ENCODE assay signal across 9 cellular contexts in genomic region chr7:23183279-23184012, GRCh38. TPM values are rescaled to one million over a fixed set of nuclear protein-coding genes. Genes with fewer than 3 reads are reported as not detected.
DNase-seq lines count a peak whose midpoint lies in the region; TF ChIP-seq lines count a peak whose summit lies in the region.
"Had no signal": no experiment of that assay in that cellular context is flagged by ENCODE, and none has a peak within 500 bp of the region (broad histone marks: within the 10 kb centered on the region; RNA-seq: fewer than 3 reads in every experiment).

No MANE protein-coding gene starts in this region.

- H3K4me1 Mint-ChIP-seq in CD14-positive monocyte (peaks cover 28% of the 10 kb centered on the region), mesothelial cell of epicardium (peaks cover 22% of the 10 kb centered on the region)
- H3K4me1 Mint-ChIP-seq in activated T-helper 1 cell treated with anti-CD3 and anti-CD28 coated beads, Interleukin-12 subunit alpha, Interleukin-12 subunit beta, Interleukin-2, Interleukin-4 antibody, amounts not matched to agents 30 ng/mL and 10 ng/mL and 1 ng/mL, durations not matched to agents 14 hours and 24 hours and 36 hours (ENCODE audit: low read depth) = peaks cover 35% of the 10 kb centered on the region

- H3K9me3 ChIP-seq in HUES6 (ENCODE audit: control insufficient read depth, insufficient read depth, low read depth, low read length) = no peaks in the 10 kb centered on the region

- H3K36me3 Mint-ChIP-seq in CD14-positive monocyte (peaks cover 18 to 22% of the 10 kb centered on the region in 2 donors), mesothelial cell of epicardium (peaks cover 2% of the 10 kb centered on the region)
- H3K36me3 Mint-ChIP-seq in activated T-helper 1 cell treated with anti-CD3 and anti-CD28 coated beads, Interleukin-12 subunit alpha, Interleukin-12 subunit beta, Interleukin-2, Interleukin-4 antibody, amounts not matched to agents 30 ng/mL and 10 ng/mL and 1 ng/mL, durations not matched to agents 14 hours and 24 hours and 36 hours (ENCODE audit: low read depth) = peaks cover 14% of the 10 kb centered on the region

- peaks cover 3% of the 10 kb centered on the region; the same call in 1 of the 2 replicates for H3K4me1 ChIP-seq in HUES6 (ENCODE audit: control insufficient read depth, insufficient read depth, low read length)

- H3K27me3 Mint-ChIP-seq in CD14-positive monocyte (ENCODE audit: low read depth in 3 of 3) = peaks cover 0 to 9% (median 2%) of the 10 kb centered on the region in 3 donors
- peaks cover 3% of the 10 kb centered on the region for H3K27me3 Mint-ChIP-seq in activated T-helper 1 cell treated with anti-CD3 and anti-CD28 coated beads, Interleukin-12 subunit alpha, Interleukin-12 subunit beta, Interleukin-2, Interleukin-4 antibody, amounts not matched to agents 30 ng/mL and 10 ng/mL and 1 ng/mL, durations not matched to agents 14 hours and 24 hours and 36 hours (ENCODE audit: insufficient read depth)
- H3K27me3 Mint-ChIP-seq in mesothelial cell of epicardium (ENCODE audit: low read depth) = no peaks in the 10 kb centered on the region

- H3K27ac Mint-ChIP-seq in CD14-positive monocyte (peak overlapping the region; percentile 41 to 100 (median 97)), mesothelial cell of epicardium (peak overlapping the region; percentile 100)
- H3K27ac Mint-ChIP-seq in activated T-helper 1 cell treated with anti-CD3 and anti-CD28 coated beads, Interleukin-12 subunit alpha, Interleukin-12 subunit beta, Interleukin-2, Interleukin-4 antibody, amounts not matched to agents 30 ng/mL and 10 ng/mL and 1 ng/mL, durations not matched to agents 14 hours and 24 hours and 36 hours = peak overlapping the region; percentile 73

- no peak overlapping the region for H3K27ac ChIP-seq in HUES6 (ENCODE audit: low read depth, low read length)

- peak overlapping the region; percentile 45 for H3K9ac ChIP-seq in HUES6 (ENCODE audit: low read length)

- no peak for DNase-seq in CD14-positive monocyte (ENCODE audit: low spot score)
- no peak for DNase-seq in activated T-helper 1 cell treated with anti-CD3 and anti-CD28 coated beads, Interleukin-12 subunit alpha, Interleukin-12 subunit beta, Interleukin-2, Interleukin-4 antibody, amounts not matched to agents 30 ng/mL and 10 ng/mL and 1 ng/mL, durations not matched to agents 14 hours and 24 hours and 36 hours (ENCODE audit: low spot score)
- DNase-seq in mesothelial cell of epicardium (ENCODE audit: low spot score in 2 of 2, unreplicated experiment in 2 of 2) = no peak
- DNase-seq in anterior cingulate cortex (lab: John Stamatoyannopoulos, UW) = no peak
- no peak for DNase-seq in DMS79 (lab: John Stamatoyannopoulos, UW)
- no peak for DNase-seq in putamen (ENCODE audit: low spot score)
- no peak for DNase-seq in activated CD8-positive, alpha-beta memory T cell treated with anti-CD3 and anti-CD28 coated beads, Interleukin-2, amount 50 U/mL, for 48 hours
- DNase-seq: NCI-H748 treated with DMSO at 0.1 percent for 48 hours had no signal

- peak overlapping the region; percentile 78 for H3K4me3 ChIP-seq in HUES6 (ENCODE audit: low read depth, low read length)

- no peaks in the 10 kb centered on the region for H3K27me3 ChIP-seq in HUES6 (ENCODE audit: control insufficient read depth, insufficient read depth, low read length)

- intact Hi-C loops in CD14-positive monocyte (cut with micrococcal nuclease) = loop anchor here (5.0 to 10.0 kb wide), 4 partner anchors 61 to 349 kb away; partner anchors contain the start of genes GPNMB (in 1 of the 2), IGF2BP3 (in 1 of the 2), KLHL7 (in 1 of the 2) and TRA2A (in 1 of the 2)
- intact Hi-C loops in activated T-helper 1 cell treated with anti-CD3 and anti-CD28 coated beads, Interleukin-12 subunit alpha, Interleukin-12 subunit beta, Interleukin-2, Interleukin-4 antibody, amounts not matched to agents 30 ng/mL and 10 ng/mL and 1 ng/mL, durations not matched to agents 14 hours and 24 hours and 36 hours (cut with micrococcal nuclease) = loop anchor here (2.0 to 5.0 kb wide), 6 partner anchors 89 to 1573 kb away; partner anchors contain the start of genes FAM221A, GSDME and HYCC1

- H3K4me3 Mint-ChIP-seq in CD14-positive monocyte (peak overlapping the region; percentile 15 to 91), mesothelial cell of epicardium (peak overlapping the region; percentile 97)
- peak overlapping the region; percentile 90 for H3K4me3 Mint-ChIP-seq in activated T-helper 1 cell treated with anti-CD3 and anti-CD28 coated beads, Interleukin-12 subunit alpha, Interleukin-12 subunit beta, Interleukin-2, Interleukin-4 antibody, amounts not matched to agents 30 ng/mL and 10 ng/mL and 1 ng/mL, durations not matched to agents 14 hours and 24 hours and 36 hours

- peaks cover 0 to 2% (median 0%) of the 10 kb centered on the region in 7 donors for H3K9me3 Mint-ChIP-seq in CD14-positive monocyte
- no peaks in the 10 kb centered on the region for H3K9me3 Mint-ChIP-seq in activated T-helper 1 cell treated with anti-CD3 and anti-CD28 coated beads, Interleukin-12 subunit alpha, Interleukin-12 subunit beta, Interleukin-2, Interleukin-4 antibody, amounts not matched to agents 30 ng/mL and 10 ng/mL and 1 ng/mL, durations not matched to agents 14 hours and 24 hours and 36 hours
- no peaks in the 10 kb centered on the region for H3K9me3 Mint-ChIP-seq in mesothelial cell of epicardium

- peaks cover 33% of the 10 kb centered on the region for H3K36me3 ChIP-seq in HUES6 (ENCODE audit: control insufficient read depth, insufficient read depth, low read length)

- TF ChIP-seq CTCF in CD14-positive monocyte (IDR thresholded peaks at IDR 0.05) (no peak), mesothelial cell of epicardium (IDR thresholded peaks at IDR 0.05; ENCODE audit: unreplicated experiment) (no peak)

RNA-seq across cellular contexts. Expression of gene NUP42, which starts 1.6 kb away (rescaled TPM):
- 10 to 100 TPM; 26.3 to 54.6 TPM for polyA plus RNA-seq in CD14-positive monocyte
- total RNA-seq in activated T-helper 1 cell treated with anti-CD3 and anti-CD28 coated beads, Interleukin-12 subunit alpha, Interleukin-12 subunit beta, Interleukin-2, Interleukin-4 antibody, amounts not matched to agents 30 ng/mL and 10 ng/mL and 1 ng/mL, durations not matched to agents 14 hours and 24 hours and 36 hours = 52.7 and 55.2 TPM in 2 replicates
- 44.1 to 48.5 TPM (median 45.8 TPM) in 3 replicates for total RNA-seq in mesothelial cell of epicardium
